In genomic region chr5:33198816-33199215, GRCh38 we compare ENCODE assay signal across 25 cellular contexts.
"Had no signal": no experiment of that assay in that cellular context is flagged by ENCODE, and none has a peak within 500 bp of the region (broad histone marks: within the 10 kb centered on the region; RNA-seq: fewer than 3 reads in every experiment).

No MANE protein-coding gene starts in this region.

- ATAC-seq: left colon; left lung; lower lobe of right lung; naive thymus-derived CD8-positive, alpha-beta T cell; pancreas; sciatic nerve; stimulated activated effector memory CD8-positive, alpha-beta T cell treated with anti-CD3 and anti-CD28 coated beads, Interleukin-12 subunit alpha, Interleukin-12 subunit beta, amount 100 ng/mL, for 72 hours had no signal

- H3K4me1 ChIP-seq: left lung, lower lobe of right lung, pancreas, prostate gland, uterus had no signal

- H3K27me3 Mint-ChIP-seq: naive thymus-derived CD8-positive, alpha-beta T cell; stimulated activated naive CD8-positive, alpha-beta T cell treated with anti-CD3 and anti-CD28 coated beads, Interleukin-15, Interleukin-2, amounts not matched to agents 100 ng/mL and 50 ng/mL, for 24 hours; type B pancreatic cell had no signal

- DNase-seq: immature natural killer cell; kidney; left colon; left lung; lower lobe of right lung; mammary epithelial cell; mesenchymal stem cell; naive thymus-derived CD8-positive, alpha-beta T cell; nucleus accumbens; pancreas; posterior cingulate gyrus; retina; right cardiac atrium; stimulated activated CD4-positive, alpha-beta T cell treated with anti-CD3 and anti-CD28 coated beads, Interleukin-4, amount 100 ng/mL, for 24 hours; stimulated activated naive CD4-positive, alpha-beta T cell; uterus had no signal

- H3K9me3 ChIP-seq: lower lobe of right lung, pancreas, prostate gland, tibial nerve, uterus had no signal

- H3K4me3 Mint-ChIP-seq: immature natural killer cell; naive thymus-derived CD8-positive, alpha-beta T cell; nephron; neural crest cell; stimulated activated effector memory CD8-positive, alpha-beta T cell treated with anti-CD3 and anti-CD28 coated beads, Interleukin-12 subunit alpha, Interleukin-12 subunit beta, amount 100 ng/mL, for 72 hours; stimulated activated naive CD8-positive, alpha-beta T cell treated with anti-CD3 and anti-CD28 coated beads, Interleukin-15, Interleukin-2, amounts not matched to agents 100 ng/mL and 50 ng/mL, for 24 hours; type B pancreatic cell had no signal

- H3K36me3 ChIP-seq: left lung, lower lobe of right lung, pancreas, prostate gland, tibial nerve, uterus had no signal

- H3K4me1 Mint-ChIP-seq: immature natural killer cell; naive thymus-derived CD8-positive, alpha-beta T cell; stimulated activated effector memory CD8-positive, alpha-beta T cell treated with anti-CD3 and anti-CD28 coated beads, Interleukin-12 subunit alpha, Interleukin-12 subunit beta, amount 100 ng/mL, for 72 hours had no signal

- H3K36me3 Mint-ChIP-seq: immature natural killer cell; stimulated activated effector memory CD8-positive, alpha-beta T cell treated with anti-CD3 and anti-CD28 coated beads, Interleukin-12 subunit alpha, Interleukin-12 subunit beta, amount 100 ng/mL, for 72 hours; type B pancreatic cell had no signal

- H3K4me3 ChIP-seq: left lung, lower lobe of right lung, pancreas, prostate gland, skin epidermis, tibial nerve, uterus had no signal

- H3K27ac Mint-ChIP-seq: immature natural killer cell; naive thymus-derived CD8-positive, alpha-beta T cell; stimulated activated effector memory CD8-positive, alpha-beta T cell treated with anti-CD3 and anti-CD28 coated beads, Interleukin-12 subunit alpha, Interleukin-12 subunit beta, amount 100 ng/mL, for 72 hours; stimulated activated naive CD8-positive, alpha-beta T cell treated with anti-CD3 and anti-CD28 coated beads, Interleukin-15, Interleukin-2, amounts not matched to agents 100 ng/mL and 50 ng/mL, for 24 hours; type B pancreatic cell had no signal

- H3K27me3 ChIP-seq: left lung, pancreas, tibial nerve, uterus had no signal

- H3K27ac ChIP-seq: left lung, lower lobe of right lung, pancreas, prostate gland, skin epidermis, tibial nerve, uterus had no signal
